21 cellular contexts compared by ENCODE assay signal in the genomic region with DNA sequence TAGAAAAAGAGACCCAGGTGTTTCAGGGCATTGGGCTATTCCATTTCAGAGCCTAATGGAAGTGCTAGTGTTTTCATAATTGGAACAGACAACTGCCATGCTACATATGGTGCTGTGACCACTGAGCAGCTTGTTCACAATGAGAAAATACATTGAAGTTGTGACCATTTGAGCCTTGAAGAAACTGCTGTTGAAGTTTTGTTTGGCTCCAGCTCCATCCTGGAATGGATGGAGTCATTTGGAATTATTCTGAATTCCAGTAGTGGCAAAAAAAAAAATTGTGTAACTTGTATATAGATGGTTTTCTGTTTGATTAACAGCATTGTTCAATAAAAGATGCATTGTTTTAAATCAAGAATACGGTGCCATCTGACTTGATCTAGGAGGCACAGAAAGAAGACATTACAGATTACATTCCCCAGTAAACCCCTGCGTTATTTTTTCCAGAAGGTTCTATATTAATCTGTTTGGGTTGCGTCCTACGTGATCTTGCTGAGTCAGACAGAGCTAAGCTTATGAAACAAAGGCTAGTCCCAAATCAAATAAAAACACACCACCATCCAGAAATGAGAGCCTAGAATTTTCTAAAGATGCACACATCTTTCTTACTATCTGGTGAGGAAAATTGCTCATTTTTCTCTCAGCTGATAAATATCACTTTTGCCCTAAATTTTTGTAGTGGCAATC. TPM values are rescaled to one million over a fixed set of nuclear protein-coding genes. Genes with fewer than 3 reads are reported as not detected.
DNase-seq lines count a peak whose midpoint lies in the region; ATAC-seq and TF ChIP-seq lines count a peak whose summit lies in the region.
"Had no signal": no experiment of that assay in that cellular context is flagged by ENCODE, and none has a peak within 500 bp of the region (broad histone marks: within the 10 kb centered on the region; RNA-seq: fewer than 3 reads in every experiment).

No MANE protein-coding gene starts in this region.

- DNase-seq in amniotic epithelial cell (ENCODE audit: low read depth), result peak; percentile 41
- peak; percentile 32 for DNase-seq in fibroblast of pulmonary artery (ENCODE audit: low read depth)
- no peak for DNase-seq in smooth muscle cell (lab: John Stamatoyannopoulos, UW; ENCODE audit: unreplicated experiment)
- DNase-seq in amygdala (lab: John Stamatoyannopoulos, UW), result no peak
- DNase-seq in GF-D8 (lab: John Stamatoyannopoulos, UW), result no peak
- DNase-seq in GM20000 (ENCODE audit: low spot score), result no peak
- DNase-seq: activated CD4-positive, alpha-beta memory T cell treated with anti-CD3 and anti-CD28 coated beads, Interleukin-2, amount 10 ng/mL, durations not matched to agents 7 days and 5 days; activated naive CD4-positive, alpha-beta T cell; DMS79 treated with DMSO at 0.1 percent for 48 hours; H9; mesendoderm; naive thymus-derived CD8-positive, alpha-beta T cell; NCI-H1417; NCI-H524 treated with DMSO at 0.1 percent for 48 hours; posterior cingulate gyrus; stimulated activated naive CD4-positive, alpha-beta T cell; T-helper 9 cell; upper lobe of left lung had no signal

- ATAC-seq in HG02973 (IDR thresholded peaks at IDR 0.05; ENCODE audit: unreplicated experiment), result no peak
- ATAC-seq: naive thymus-derived CD8-positive, alpha-beta T cell had no signal

- H3K4me2 ChIP-seq in BLaER1 treated with 17β-estradiol and CSF1 and Interleukin-3, amounts not matched to agents 10 nM and 100 nM, result peak overlapping the region in 6 of 11 experiments; percentile 0 to 49 (median 14); a peak in 6 of 22 replicates
- H3K4me2 ChIP-seq in smooth muscle cell, result peak overlapping the region; percentile 58

- H3K9ac ChIP-seq in BLaER1 treated with 17β-estradiol and CSF1 and Interleukin-3, amounts not matched to agents 10 nM and 100 nM, result no peak overlapping the region
- H3K9ac ChIP-seq in smooth muscle cell (ENCODE audit: low read depth), result peak overlapping the region; percentile 8

- H3F3A ChIP-seq in smooth muscle cell (ENCODE audit: low read depth), result peaks cover 5% of the 10 kb centered on the region

- H3K27me3 ChIP-seq in BLaER1 treated with 17β-estradiol and CSF1 and Interleukin-3, amounts not matched to agents 10 nM and 100 nM, result no peaks in the 10 kb centered on the region
- no peaks in the 10 kb centered on the region for H3K27me3 ChIP-seq in smooth muscle cell (ENCODE audit: low read depth)
- H3K27me3 ChIP-seq: upper lobe of left lung had no signal

- no peak for TF ChIP-seq CTCF in fibroblast of pulmonary artery (IDR thresholded peaks at IDR 0.05; ENCODE audit: low read length, missing control alignments)
- no peak for TF ChIP-seq CTCF in smooth muscle cell (IDR thresholded peaks at IDR 0.05; ENCODE audit: borderline replicate concordance, insufficient read depth, poor library complexity, severe bottlenecking)
- no peak for TF ChIP-seq CTCF in GM20000 (IDR thresholded peaks at IDR 0.05; ENCODE audit: extremely low read depth, missing control alignments)

- peaks cover 49 to 93% (median 92%) of the 10 kb centered on the region in 11 experiments for H4K20me1 ChIP-seq in BLaER1 treated with 17β-estradiol and CSF1 and Interleukin-3, amounts not matched to agents 10 nM and 100 nM
- peaks cover 43% of the 10 kb centered on the region for H4K20me1 ChIP-seq in smooth muscle cell (ENCODE audit: low read depth)

- 40% methylated on average over 4 of the region's 4 CpGs for WGBS in smooth muscle cell (ENCODE audit: low lambda C conversion rate)

- H3K4me3 ChIP-seq in BLaER1 treated with 17β-estradiol and CSF1 and Interleukin-3, amounts not matched to agents 10 nM and 100 nM, result no peak overlapping the region
- H3K4me3 ChIP-seq in fibroblast of pulmonary artery (replicated peaks; ENCODE audit: low read depth, low read length), result no peak overlapping the region
- H3K4me3 ChIP-seq in smooth muscle cell, result no peak overlapping the region
- H3K4me3 ChIP-seq: upper lobe of left lung had no signal

- H3K9me3 ChIP-seq in BLaER1 treated with 17β-estradiol and CSF1 and Interleukin-3, amounts not matched to agents 10 nM and 100 nM (replicated peaks in 1 of 11), result peaks cover 0 to 19% (median 15%) of the 10 kb centered on the region in 11 experiments; a peak in 15 of 22 replicates
- H3K9me3 ChIP-seq in smooth muscle cell (replicated peaks; ENCODE audit: low read depth), result no peaks in the 10 kb centered on the region
- H3K9me3 ChIP-seq: upper lobe of left lung had no signal

- H2AFZ ChIP-seq in smooth muscle cell (ENCODE audit: low read depth), result no peak overlapping the region

- peaks cover 45 to 92% (median 71%) of the 10 kb centered on the region in 11 experiments for H3K36me3 ChIP-seq in BLaER1 treated with 17β-estradiol and CSF1 and Interleukin-3, amounts not matched to agents 10 nM and 100 nM
- H3K36me3 ChIP-seq in smooth muscle cell (ENCODE audit: low read depth), result no peaks in the 10 kb centered on the region

- H3K27ac ChIP-seq in BLaER1 treated with 17β-estradiol and CSF1 and Interleukin-3, amounts not matched to agents 10 nM and 100 nM, result no peak overlapping the region
- peak overlapping the region; percentile 73 for H3K27ac ChIP-seq in smooth muscle cell (ENCODE audit: low read depth)
- H3K27ac ChIP-seq: RWPE1, upper lobe of left lung had no signal

- peaks cover 0 to 48% (median 16%) of the 10 kb centered on the region in 10 experiments; a peak in 13 of 20 replicates for H3K4me1 ChIP-seq in BLaER1 treated with 17β-estradiol and CSF1 and Interleukin-3, amounts not matched to agents 10 nM and 100 nM
- peaks cover 8% of the 10 kb centered on the region for H3K4me1 ChIP-seq in smooth muscle cell (ENCODE audit: low read depth)

- peaks cover 60% of the 10 kb centered on the region for H3K79me2 ChIP-seq in smooth muscle cell (ENCODE audit: low read depth)

RNA-seq across cellular contexts. Expression of gene FMNL2, which starts 19.2 kb away (rescaled TPM):
- 33.5 and 37.3 TPM in 2 replicates for total RNA-seq in smooth muscle cell
- 7.4 and 10.5 TPM in 2 replicates for polyA plus RNA-seq in smooth muscle cell

Comparison
In these comparisons a context has a peak if more than half of its experiments do, and no peak if none do; other contexts are left out.
1. DNase-seq: peak in amniotic epithelial cell (single experiment) and fibroblast of pulmonary artery (single experiment); none in smooth muscle cell (single experiment), amygdala (0 of 56), GF-D8 (single experiment) and GM20000 (single experiment).